In genomic region chr12:62251609-62251958, GRCh38 we compare ENCODE assay signal across 12 cellular contexts. TPM values are rescaled to one million over a fixed set of nuclear protein-coding genes. Genes with fewer than 3 reads are reported as not detected.
A peak's percentile ranks its signal among the peaks of the same experiment; 100 is the strongest.
DNase-seq lines count a peak whose midpoint lies in the region; ATAC-seq and TF ChIP-seq lines count a peak whose summit lies in the region.
"Had no signal": no experiment of that assay in that cellular context is flagged by ENCODE, and none has a peak within 500 bp of the region (broad histone marks: within the 10 kb centered on the region; RNA-seq: fewer than 3 reads in every experiment).

No MANE protein-coding gene starts in this region.

- intact Hi-C loops in CD8-positive, alpha-beta T cell (cut with DNase I, micrococcal nuclease) = no loop called here
- intact Hi-C loops in activated T-helper 1 cell treated with anti-CD3 and anti-CD28 coated beads, Interleukin-12 subunit alpha, Interleukin-12 subunit beta, Interleukin-2, Interleukin-4 antibody, amounts not matched to agents 30 ng/mL and 10 ng/mL and 1 ng/mL, durations not matched to agents 14 hours and 24 hours and 36 hours (cut with micrococcal nuclease) = loop anchor here (1.0 to 10.0 kb wide), 3 partner anchors 8 to 1523 kb away; partner anchors contain the start of gene RXYLT1
- intact Hi-C loops in colonic mucosa (cut with DNase I) = no loop called here

- H3K27me3 ChIP-seq in CD8-positive, alpha-beta T cell (ENCODE audit: insufficient read depth, low read length) = no peaks in the 10 kb centered on the region
- no peaks in the 10 kb centered on the region for H3K27me3 ChIP-seq in colonic mucosa
- H3K27me3 ChIP-seq: stomach had no signal

- no peak overlapping the region for H3K27ac ChIP-seq in CD8-positive, alpha-beta T cell (ENCODE audit: low read depth, low read length)
- no peak overlapping the region for H3K27ac ChIP-seq in substantia nigra (ENCODE audit: low read depth, low read length, poor library complexity, severe bottlenecking)
- no peak overlapping the region for H3K27ac ChIP-seq in colonic mucosa

- POLR2A ChIA-PET in CD8-positive, alpha-beta T cell (lab: Charles Lee) = interaction anchor here (1.0 kb wide), 1 partner anchor 147 kb away, joined by 3 read pairs; no protein-coding TSS in a partner anchor

- H3K9me3 ChIP-seq in CD8-positive, alpha-beta T cell (ENCODE audit: low read length) = no peaks in the 10 kb centered on the region
- H3K9me3 ChIP-seq in colonic mucosa = no peaks in the 10 kb centered on the region
- H3K9me3 ChIP-seq: stomach had no signal

- H3K4me1 ChIP-seq in CD8-positive, alpha-beta T cell (ENCODE audit: insufficient read depth, low read length) = peaks cover 17% of the 10 kb centered on the region
- H3K4me1 ChIP-seq in colonic mucosa = no peaks in the 10 kb centered on the region

- TF ChIP-seq CTCF in CD8-positive, alpha-beta T cell (IDR thresholded peaks at IDR 0.05) = no peak
- TF ChIP-seq CTCF in colonic mucosa (IDR thresholded peaks at IDR 0.05) = no peak

- no peaks in the 10 kb centered on the region for H3K36me3 ChIP-seq in CD8-positive, alpha-beta T cell (ENCODE audit: insufficient read depth, low read length)
- H3K36me3 ChIP-seq in colonic mucosa = no peaks in the 10 kb centered on the region
- H3K36me3 ChIP-seq: stomach had no signal

- no peak overlapping the region for H3K9ac ChIP-seq in colonic mucosa (ENCODE audit: low read depth in 2 of 2, low read length in 2 of 2)

- no peaks in the 10 kb centered on the region for H3K27me3 Mint-ChIP-seq in CD8-positive, alpha-beta T cell (ENCODE audit: low read depth)
- H3K27me3 Mint-ChIP-seq in activated T-helper 1 cell treated with anti-CD3 and anti-CD28 coated beads, Interleukin-12 subunit alpha, Interleukin-12 subunit beta, Interleukin-2, Interleukin-4 antibody, amounts not matched to agents 30 ng/mL and 10 ng/mL and 1 ng/mL, durations not matched to agents 14 hours and 24 hours and 36 hours (ENCODE audit: insufficient read depth) = no peaks in the 10 kb centered on the region

- no peaks in the 10 kb centered on the region for H3K36me3 Mint-ChIP-seq in CD8-positive, alpha-beta T cell
- peaks cover 23% of the 10 kb centered on the region for H3K36me3 Mint-ChIP-seq in activated T-helper 1 cell treated with anti-CD3 and anti-CD28 coated beads, Interleukin-12 subunit alpha, Interleukin-12 subunit beta, Interleukin-2, Interleukin-4 antibody, amounts not matched to agents 30 ng/mL and 10 ng/mL and 1 ng/mL, durations not matched to agents 14 hours and 24 hours and 36 hours (ENCODE audit: low read depth)

- peaks cover 21% of the 10 kb centered on the region for H3K4me1 Mint-ChIP-seq in CD8-positive, alpha-beta T cell (ENCODE audit: low read depth)
- H3K4me1 Mint-ChIP-seq in activated T-helper 1 cell treated with anti-CD3 and anti-CD28 coated beads, Interleukin-12 subunit alpha, Interleukin-12 subunit beta, Interleukin-2, Interleukin-4 antibody, amounts not matched to agents 30 ng/mL and 10 ng/mL and 1 ng/mL, durations not matched to agents 14 hours and 24 hours and 36 hours (ENCODE audit: low read depth) = peaks cover 46% of the 10 kb centered on the region

- no peaks in the 10 kb centered on the region for H3K9me3 Mint-ChIP-seq in CD8-positive, alpha-beta T cell
- H3K9me3 Mint-ChIP-seq in activated T-helper 1 cell treated with anti-CD3 and anti-CD28 coated beads, Interleukin-12 subunit alpha, Interleukin-12 subunit beta, Interleukin-2, Interleukin-4 antibody, amounts not matched to agents 30 ng/mL and 10 ng/mL and 1 ng/mL, durations not matched to agents 14 hours and 24 hours and 36 hours = no peaks in the 10 kb centered on the region

- CTCF ChIA-PET in CD8-positive, alpha-beta T cell (lab: Charles Lee) = interaction anchor here (1.6 kb wide), 1 partner anchor 8 kb away, joined by 6 read pairs; the partner anchor contains the start of gene USP15

- peak overlapping the region; percentile 90 for H3K27ac Mint-ChIP-seq in CD8-positive, alpha-beta T cell
- H3K27ac Mint-ChIP-seq in activated T-helper 1 cell treated with anti-CD3 and anti-CD28 coated beads, Interleukin-12 subunit alpha, Interleukin-12 subunit beta, Interleukin-2, Interleukin-4 antibody, amounts not matched to agents 30 ng/mL and 10 ng/mL and 1 ng/mL, durations not matched to agents 14 hours and 24 hours and 36 hours = peak overlapping the region; percentile 89

- H3K4me3 ChIP-seq in CD8-positive, alpha-beta T cell (ENCODE audit: low read depth, low read length) = no peak overlapping the region
- H3K4me3 ChIP-seq in colonic mucosa = no peak overlapping the region
- H3K4me3 ChIP-seq: stomach had no signal

- ATAC-seq in CD8-positive, alpha-beta T cell = no peak
- peak; percentile 44 for ATAC-seq in GM19395 (IDR thresholded peaks at IDR 0.05; ENCODE audit: unreplicated experiment)
- peak; percentile 11 for ATAC-seq in HG03045 (IDR thresholded peaks at IDR 0.05; ENCODE audit: unreplicated experiment)

- DNase-seq in CD8-positive, alpha-beta T cell = no peak
- no peak for DNase-seq in activated T-helper 1 cell treated with anti-CD3 and anti-CD28 coated beads, Interleukin-12 subunit alpha, Interleukin-12 subunit beta, Interleukin-2, Interleukin-4 antibody, amounts not matched to agents 30 ng/mL and 10 ng/mL and 1 ng/mL, durations not matched to agents 14 hours and 24 hours and 36 hours (ENCODE audit: low spot score)
- DNase-seq in NK-92 (lab: John Stamatoyannopoulos, UW; ENCODE audit: unreplicated experiment) (no peak), substantia nigra (lab: John Stamatoyannopoulos, UW) (no peak), colonic mucosa (no peak)
- DNase-seq in activated CD8-positive, alpha-beta memory T cell treated with anti-CD3 and anti-CD28 coated beads, Interleukin-2, amount 50 U/mL, for 48 hours = no peak
- DNase-seq: DND-41, GOT3, left ventricle myocardium superior, stomach had no signal

- peak overlapping the region; percentile 60 for H3K4me3 Mint-ChIP-seq in CD8-positive, alpha-beta T cell
- peak overlapping the region; percentile 44 for H3K4me3 Mint-ChIP-seq in activated T-helper 1 cell treated with anti-CD3 and anti-CD28 coated beads, Interleukin-12 subunit alpha, Interleukin-12 subunit beta, Interleukin-2, Interleukin-4 antibody, amounts not matched to agents 30 ng/mL and 10 ng/mL and 1 ng/mL, durations not matched to agents 14 hours and 24 hours and 36 hours

RNA-seq across cellular contexts. Expression of gene USP15, which starts 8.6 kb away (rescaled TPM):
- 100 to 1,000 TPM; 213 to 224 TPM for total RNA-seq in CD8-positive, alpha-beta T cell
- total RNA-seq in activated T-helper 1 cell treated with anti-CD3 and anti-CD28 coated beads, Interleukin-12 subunit alpha, Interleukin-12 subunit beta, Interleukin-2, Interleukin-4 antibody, amounts not matched to agents 30 ng/mL and 10 ng/mL and 1 ng/mL, durations not matched to agents 14 hours and 24 hours and 36 hours = 100 and 110 TPM in 2 replicates
- total RNA-seq in colonic mucosa = 10 to 100 TPM; 50.3 to 63.0 TPM
